In genomic region chr9:15570769-15571168, GRCh38 we compare ENCODE assay signal across 1 cellular context.
TF ChIP-seq lines count a peak whose summit lies in the region.

No MANE protein-coding gene starts in this region.

TF ChIP-seq in SK-N-SH, 30 proteins besides CTCF, POLR2A, EP300 and RAD21 (continued from another document):
- TF ChIP-seq ZBTB33 (IDR thresholded peaks at IDR 0.05; ENCODE audit: borderline replicate concordance, low read depth) = no peak
- no peak for TF ChIP-seq POLR2AphosphoS5 (IDR thresholded peaks at IDR 0.05; ENCODE audit: low read depth, low read length)
- no peak for TF ChIP-seq ELF1 (IDR thresholded peaks at IDR 0.05)
- no peak for TF ChIP-seq USF2 (IDR thresholded peaks at IDR 0.05; ENCODE audit: borderline replicate concordance, low read depth, low read length)
- no peak for TF ChIP-seq CHD2 (IDR thresholded peaks at IDR 0.05; ENCODE audit: low read length, partially characterized antibody)
- no peak for TF ChIP-seq NFIC (IDR thresholded peaks at IDR 0.05; ENCODE audit: borderline replicate concordance)
- TF ChIP-seq IRF3 (IDR thresholded peaks at IDR 0.05; ENCODE audit: low read depth, low read length) = no peak
